In genomic region chr9:97468658-97469448, GRCh38 we compare ENCODE assay signal across 1 cellular context.
TF ChIP-seq lines count a peak whose summit lies in the region.

No MANE protein-coding gene starts in this region.

TF ChIP-seq in GM23338, 12 proteins besides CTCF, POLR2A, EP300 and RAD21 (continued from another document):
- TF ChIP-seq NANOG (IDR thresholded peaks at IDR 0.05; ENCODE audit: borderline replicate concordance), result no peak
